In genomic region chr14:35814371-35815005, GRCh38 we compare ENCODE assay signal across 8 cellular contexts. TPM values are rescaled to one million over a fixed set of nuclear protein-coding genes. Genes with fewer than 3 reads are reported as not detected.
DNase-seq lines count a peak whose midpoint lies in the region; ATAC-seq lines count a peak whose summit lies in the region.

No MANE protein-coding gene starts in this region.

- POLR2A ChIA-PET in activated CD4-positive, alpha-beta T cell treated with anti-CD3 and anti-CD28 coated beads for 36 hours (lab: Charles Lee) = interaction anchor here (0.6 to 0.7 kb wide), 2 partner anchors 120 to 256 kb away, joined by 3 to 5 read pairs; no protein-coding TSS in a partner anchor

- intact Hi-C loops in activated CD4-positive, alpha-beta T cell treated with anti-CD3 and anti-CD28 coated beads for 36 hours (cut with DNase I, micrococcal nuclease) = loop anchor here (1.0 to 5.0 kb wide), 5 partner anchors 126 to 377 kb away; partner anchors contain the start of gene INSM2 (in 1 of the 2)

- no peaks in the 10 kb centered on the region for H3K27me3 Mint-ChIP-seq in activated CD4-positive, alpha-beta T cell treated with anti-CD3 and anti-CD28 coated beads for 36 hours
- H3K27me3 Mint-ChIP-seq in stimulated activated naive B cell treated with anti-CD40 and anti-IgM and Interleukin-4, amounts not matched to agents 10 μg/mL and 1 μg/mL and 100 μg/mL, for 72 hours = no peaks in the 10 kb centered on the region

- peak; percentile 49 for DNase-seq in DMS79 treated with DMSO at 0.1 percent for 48 hours (lab: John Stamatoyannopoulos, UW)
- DNase-seq in DMS79 (lab: John Stamatoyannopoulos, UW) = no peak
- DNase-seq in NCI-H2171 (lab: John Stamatoyannopoulos, UW) = peak; percentile 20
- peak; percentile 90 for DNase-seq in activated CD4-positive, alpha-beta T cell treated with anti-CD3 and anti-CD28 coated beads for 36 hours
- DNase-seq in ecto neural progenitor cell (ENCODE audit: low spot score) = peak; percentile 69
- peak; percentile 67 for DNase-seq in mucosa of gallbladder (ENCODE audit: low spot score)
- peak; percentile 49 for DNase-seq in stimulated activated naive B cell treated with anti-CD40 and anti-IgM and Interleukin-4, amounts not matched to agents 10 μg/mL and 1 μg/mL and 100 μg/mL, for 72 hours

- no peaks in the 10 kb centered on the region for H3K9me3 Mint-ChIP-seq in activated CD4-positive, alpha-beta T cell treated with anti-CD3 and anti-CD28 coated beads for 36 hours (ENCODE audit: low read depth)
- no peaks in the 10 kb centered on the region for H3K9me3 Mint-ChIP-seq in stimulated activated naive B cell treated with anti-CD40 and anti-IgM and Interleukin-4, amounts not matched to agents 10 μg/mL and 1 μg/mL and 100 μg/mL, for 72 hours

- no peak overlapping the region for H3K4me3 Mint-ChIP-seq in activated CD4-positive, alpha-beta T cell treated with anti-CD3 and anti-CD28 coated beads for 36 hours
- H3K4me3 Mint-ChIP-seq in stimulated activated naive B cell treated with anti-CD40 and anti-IgM and Interleukin-4, amounts not matched to agents 10 μg/mL and 1 μg/mL and 100 μg/mL, for 72 hours = no peak overlapping the region

- no peaks in the 10 kb centered on the region for H3K4me1 Mint-ChIP-seq in activated CD4-positive, alpha-beta T cell treated with anti-CD3 and anti-CD28 coated beads for 36 hours
- peaks cover 0 to under 1% of the 10 kb centered on the region in 2 donors for H3K4me1 Mint-ChIP-seq in stimulated activated naive B cell treated with anti-CD40 and anti-IgM and Interleukin-4, amounts not matched to agents 10 μg/mL and 1 μg/mL and 100 μg/mL, for 72 hours

- no peak overlapping the region for H3K27ac Mint-ChIP-seq in activated CD4-positive, alpha-beta T cell treated with anti-CD3 and anti-CD28 coated beads for 36 hours
- H3K27ac Mint-ChIP-seq in stimulated activated naive B cell treated with anti-CD40 and anti-IgM and Interleukin-4, amounts not matched to agents 10 μg/mL and 1 μg/mL and 100 μg/mL, for 72 hours = no peak overlapping the region

- CTCF ChIA-PET in activated CD4-positive, alpha-beta T cell treated with anti-CD3 and anti-CD28 coated beads for 36 hours (lab: Charles Lee) = interaction anchor here (0.7 to 2.0 kb wide), 20 partner anchors 8 to 972 kb away, joined by 3 to 6 read pairs (median 3); partner anchors contain the start of gene BRMS1L

- H3K36me3 Mint-ChIP-seq in activated CD4-positive, alpha-beta T cell treated with anti-CD3 and anti-CD28 coated beads for 36 hours (ENCODE audit: low read depth) = no peaks in the 10 kb centered on the region
- H3K36me3 Mint-ChIP-seq in stimulated activated naive B cell treated with anti-CD40 and anti-IgM and Interleukin-4, amounts not matched to agents 10 μg/mL and 1 μg/mL and 100 μg/mL, for 72 hours = no peaks in the 10 kb centered on the region

- ATAC-seq in HG02759 (IDR thresholded peaks at IDR 0.05; ENCODE audit: unreplicated experiment) = peak; percentile 87
- peak; percentile 89 for ATAC-seq in activated CD4-positive, alpha-beta T cell treated with anti-CD3 and anti-CD28 coated beads for 36 hours
- ATAC-seq in stimulated activated naive B cell treated with anti-CD40 and anti-IgM and Interleukin-4, amounts not matched to agents 10 μg/mL and 1 μg/mL and 100 μg/mL, for 72 hours (replicated peaks) = peak; percentile 88 to 89

RNA-seq across cellular contexts. Expression of gene RALGAPA1, which starts 5.4 kb away (rescaled TPM):
- 10 to 100 TPM; 20.3 to 22.0 TPM for total RNA-seq in activated CD4-positive, alpha-beta T cell treated with anti-CD3 and anti-CD28 coated beads for 36 hours
- 63.1 TPM for total RNA-seq in mucosa of gallbladder

RNA-seq across cellular contexts. Expression of gene BRMS1L, which starts 11.7 kb away (rescaled TPM):
- 1 to 10 TPM; 5.3 to 7.8 TPM for total RNA-seq in activated CD4-positive, alpha-beta T cell treated with anti-CD3 and anti-CD28 coated beads for 36 hours
- 6.1 TPM for total RNA-seq in mucosa of gallbladder
